1 cellular context compared by ENCODE assay signal in genomic region chr22:42570580-42570979, GRCh38.
TF ChIP-seq lines count a peak whose summit lies in the region.

No MANE protein-coding gene starts in this region.

TF ChIP-seq in K562, 482 proteins besides CTCF, POLR2A, EP300 and RAD21:
- 0 out of 2 replicates have a peak, but pooled peaks have one; percentile 43 for TF ChIP-seq POLR2AphosphoS2 (IDR thresholded peaks at IDR 0.05; ENCODE audit: low read length)
- TF ChIP-seq RBFOX2 (IDR thresholded peaks at IDR 0.05; ENCODE audit: low read depth, low read length) = peak; percentile 7; the same call in 1 of the 2 replicates
- TF ChIP-seq CHD2 (IDR thresholded peaks at IDR 0.05; ENCODE audit: low read depth, low read length) = 0 out of 2 replicates have a peak, but pooled peaks have one; percentile 14
TF ChIP-seq in K562: peak in this region for 3; not testable (repeated sequence) for 479.
